In genomic region chr3:85576091-85576690, GRCh38 we compare ENCODE assay signal across 8 cellular contexts.
DNase-seq lines count a peak whose midpoint lies in the region; ATAC-seq and TF ChIP-seq lines count a peak whose summit lies in the region.

No MANE protein-coding gene starts in this region.

- no peak for TF ChIP-seq EP300 in upper lobe of left lung (IDR thresholded peaks at IDR 0.05)

- H3K9me3 ChIP-seq in esophagus squamous epithelium (no peaks in the 10 kb centered on the region), upper lobe of left lung (no peaks in the 10 kb centered on the region)

- H3K27ac Mint-ChIP-seq in natural killer cell treated with Interleukin-12 subunit alpha and Interleukin-12 subunit beta and Interleukin-15 and Interleukin-18, amount 100 ng/mL, for 72 hours = no peak overlapping the region

- ATAC-seq in GM18505 (IDR thresholded peaks at IDR 0.05; ENCODE audit: unreplicated experiment) (peak; percentile 91), HG02981 (IDR thresholded peaks at IDR 0.05; ENCODE audit: unreplicated experiment) (peak; percentile 88), upper lobe of left lung (ENCODE audit: low FRiP score in 2 of 2) (peak in 1 of 2 donors; percentile 81)
- no peak for ATAC-seq in natural killer cell treated with Interleukin-12 subunit alpha and Interleukin-12 subunit beta and Interleukin-15 and Interleukin-18, amount 100 ng/mL, for 72 hours

- no peaks in the 10 kb centered on the region for H3K27me3 Mint-ChIP-seq in natural killer cell treated with Interleukin-12 subunit alpha and Interleukin-12 subunit beta and Interleukin-15 and Interleukin-18, amount 100 ng/mL, for 72 hours

- DNase-seq in AG20443 (ENCODE audit: low spot score) = peak; percentile 57
- DNase-seq in NCI-H2107 treated with DMSO at 0.1 percent for 48 hours (lab: John Stamatoyannopoulos, UW; ENCODE audit: unreplicated experiment) = peak; percentile 42
- peak; percentile 0 to 11 for DNase-seq in activated CD4-positive, alpha-beta T cell treated with anti-CD3 and anti-CD28 coated beads, Interleukin-2, amount 50 U/mL, for 4 hours
- no peak for DNase-seq in esophagus squamous epithelium (lab: John Stamatoyannopoulos, UW)
- peak; percentile 69 for DNase-seq in natural killer cell treated with Interleukin-12 subunit alpha and Interleukin-12 subunit beta and Interleukin-15 and Interleukin-18, amount 100 ng/mL, for 72 hours (ENCODE audit: low spot score)
- peak in 1 of 2 donors; percentile 38 for DNase-seq in upper lobe of left lung

- no peak for TF ChIP-seq POLR2A in GM18505 (IDR thresholded peaks at IDR 0.05; ENCODE audit: borderline replicate concordance, extremely low read depth, insufficient read depth, insufficient read length)
- TF ChIP-seq POLR2A in esophagus squamous epithelium (IDR thresholded peaks at IDR 0.05) = no peak
- no peak for TF ChIP-seq POLR2A in upper lobe of left lung (IDR thresholded peaks at IDR 0.05)

- intact Hi-C loops in esophagus squamous epithelium (cut with DNase I) = loop anchor here (10.0 kb wide), 1 partner anchor 1031 kb away; no protein-coding TSS in a partner anchor

- H3K36me3 ChIP-seq in esophagus squamous epithelium (no peaks in the 10 kb centered on the region), upper lobe of left lung (no peaks in the 10 kb centered on the region)

- H3K4me1 ChIP-seq in esophagus squamous epithelium = no peaks in the 10 kb centered on the region
- no peaks in the 10 kb centered on the region for H3K4me1 ChIP-seq in upper lobe of left lung

- H3K4me1 Mint-ChIP-seq in natural killer cell treated with Interleukin-12 subunit alpha and Interleukin-12 subunit beta and Interleukin-15 and Interleukin-18, amount 100 ng/mL, for 72 hours (ENCODE audit: low read depth in 2 of 2) = no peaks in the 10 kb centered on the region

- no peaks in the 10 kb centered on the region for H3K27me3 ChIP-seq in esophagus squamous epithelium
- no peaks in the 10 kb centered on the region for H3K27me3 ChIP-seq in upper lobe of left lung

- no peaks in the 10 kb centered on the region for H3K9me3 Mint-ChIP-seq in natural killer cell treated with Interleukin-12 subunit alpha and Interleukin-12 subunit beta and Interleukin-15 and Interleukin-18, amount 100 ng/mL, for 72 hours

- TF ChIP-seq CTCF in esophagus squamous epithelium (IDR thresholded peaks at IDR 0.05) (peak in 5 of 6 experiments; percentile 59 to 81 (median 65)), upper lobe of left lung (IDR thresholded peaks at IDR 0.05) (peak in 5 of 6 experiments; percentile 54 to 74 (median 71))

- 15 to 16% methylated on average over 4 of the region's 4 CpGs for WGBS in esophagus squamous epithelium, 2 donors
- WGBS in upper lobe of left lung, 2 donors = 9 to 14% methylated on average over 4 of the region's 4 CpGs

- no peak overlapping the region for H3K4me3 ChIP-seq in esophagus squamous epithelium
- no peak overlapping the region for H3K4me3 ChIP-seq in upper lobe of left lung

- no peak overlapping the region for H3K27ac ChIP-seq in esophagus squamous epithelium
- no peak overlapping the region for H3K27ac ChIP-seq in upper lobe of left lung

- no peak overlapping the region for H3K4me3 Mint-ChIP-seq in natural killer cell treated with Interleukin-12 subunit alpha and Interleukin-12 subunit beta and Interleukin-15 and Interleukin-18, amount 100 ng/mL, for 72 hours

- no peaks in the 10 kb centered on the region for H3K36me3 Mint-ChIP-seq in natural killer cell treated with Interleukin-12 subunit alpha and Interleukin-12 subunit beta and Interleukin-15 and Interleukin-18, amount 100 ng/mL, for 72 hours

Comparison
In these comparisons a context has a peak if more than half of its experiments do, and no peak if none do; other contexts are left out.
1. ATAC-seq: peak in GM18505 (single experiment) and HG02981 (single experiment); none in natural killer cell treated with Interleukin-12 subunit alpha and Interleukin-12 subunit beta and Interleukin-15 and Interleukin-18, amount 100 ng/mL, for 72 hours (0 of 2).